Comparison of ENCODE assay signal across 1 cellular context in genomic region chr10:22722770-22723169, GRCh38.
TF ChIP-seq lines count a peak whose summit lies in the region.

No MANE protein-coding gene starts in this region.

TF ChIP-seq in H1, 55 proteins besides CTCF, POLR2A, EP300 and RAD21:
- no peak for TF ChIP-seq KDM4A (IDR thresholded peaks at IDR 0.05; ENCODE audit: low read depth, low read length, severe bottlenecking)
- TF ChIP-seq SRF (IDR thresholded peaks at IDR 0.05; ENCODE audit: low read depth, low read length), result 0 out of 2 replicates have a peak, but pooled peaks have one; percentile 34
- no peak for TF ChIP-seq TAF7 (optimal IDR thresholded peaks at IDR 0.05; ENCODE audit: borderline replicate concordance, low read depth, low read length)
- TF ChIP-seq ATF3 (IDR thresholded peaks at IDR 0.05; ENCODE audit: insufficient read depth, low read depth, low read length), result no peak
- peak; percentile 52; the same call in 1 of the 2 replicates for TF ChIP-seq TEAD4 (IDR thresholded peaks at IDR 0.05; ENCODE audit: low read depth, low read length)
